In genomic region chr11:81979444-81979843, GRCh38 we compare ENCODE assay signal across 18 cellular contexts.
"Had no signal": no experiment of that assay in that cellular context is flagged by ENCODE, and none has a peak within 500 bp of the region (broad histone marks: within the 10 kb centered on the region; RNA-seq: fewer than 3 reads in every experiment).

No MANE protein-coding gene starts in this region.

- DNase-seq: activated CD4-positive, alpha-beta T cell treated with anti-CD3 and anti-CD28 coated beads for 48 hours; activated CD4-positive, CD25-positive, alpha-beta regulatory T cell; activated CD8-positive, alpha-beta T cell treated with anti-CD3 and anti-CD28 coated beads for 36 hours; activated naive CD4-positive, alpha-beta T cell; activated naive CD8-positive, alpha-beta T cell treated with anti-CD3 and anti-CD28 coated beads for 36 hours; activated T-cell treated with anti-CD3 and anti-CD28 coated beads, Interleukin-2, amount 50 U/mL, for 1 hour; amniotic stem cell; effector CD8-positive, alpha-beta T cell; gastrocnemius medialis; head of caudate nucleus; left lung; midbrain; stimulated activated naive CD4-positive, alpha-beta T cell had no signal

- H3K27me3 ChIP-seq: gastrocnemius medialis, left lung had no signal

- H3K4me3 ChIP-seq: gastrocnemius medialis, left lung had no signal

- H3K27me3 Mint-ChIP-seq: activated CD8-positive, alpha-beta T cell treated with anti-CD3 and anti-CD28 coated beads for 36 hours; activated naive CD8-positive, alpha-beta T cell treated with anti-CD3 and anti-CD28 coated beads for 36 hours; activated T-helper 17 cell treated with anti-CD3 and anti-CD28 coated beads, Interleukin-2, amount 50 U/mL, for 72 hours; dendritic cell treated with granulocyte-macrophage colony-stimulating factor and Interleukin-4, amounts not matched to agents 40 ng/mL and 50 ng/mL, for 4 days had no signal

- H3K4me1 ChIP-seq: gastrocnemius medialis, left lung had no signal

- H3K4me1 Mint-ChIP-seq: activated naive CD8-positive, alpha-beta T cell treated with anti-CD3 and anti-CD28 coated beads for 36 hours; activated T-helper 17 cell treated with anti-CD3 and anti-CD28 coated beads, Interleukin-2, amount 50 U/mL, for 72 hours had no signal

- H3K9me3 Mint-ChIP-seq: activated T-helper 17 cell treated with anti-CD3 and anti-CD28 coated beads, Interleukin-2, amount 50 U/mL, for 72 hours had no signal

- H3K27ac Mint-ChIP-seq: activated CD8-positive, alpha-beta T cell treated with anti-CD3 and anti-CD28 coated beads for 36 hours; activated naive CD8-positive, alpha-beta T cell treated with anti-CD3 and anti-CD28 coated beads for 36 hours; activated T-helper 17 cell treated with anti-CD3 and anti-CD28 coated beads, Interleukin-2, amount 50 U/mL, for 72 hours; dendritic cell treated with granulocyte-macrophage colony-stimulating factor and Interleukin-4, amounts not matched to agents 40 ng/mL and 50 ng/mL, for 4 days had no signal

- ATAC-seq: activated CD8-positive, alpha-beta T cell treated with anti-CD3 and anti-CD28 coated beads for 36 hours; activated T-helper 17 cell treated with anti-CD3 and anti-CD28 coated beads, Interleukin-2, amount 50 U/mL, for 72 hours; esophagus mucosa; gastrocnemius medialis; left lung had no signal

- H3K36me3 ChIP-seq: gastrocnemius medialis, left lung had no signal

- H3K9me3 ChIP-seq: gastrocnemius medialis had no signal

- H3K4me3 Mint-ChIP-seq: activated CD8-positive, alpha-beta T cell treated with anti-CD3 and anti-CD28 coated beads for 36 hours; activated naive CD8-positive, alpha-beta T cell treated with anti-CD3 and anti-CD28 coated beads for 36 hours; activated T-helper 17 cell treated with anti-CD3 and anti-CD28 coated beads, Interleukin-2, amount 50 U/mL, for 72 hours; dendritic cell treated with granulocyte-macrophage colony-stimulating factor and Interleukin-4, amounts not matched to agents 40 ng/mL and 50 ng/mL, for 4 days had no signal

- FAIRE-seq: keratinocyte, TTC549 had no signal

- H3K27ac ChIP-seq: gastrocnemius medialis, left lung had no signal
